19 cellular contexts compared by ENCODE assay signal in genomic region chr7:106415433-106415832, GRCh38.
"Had no signal": no experiment of that assay in that cellular context is flagged by ENCODE, and none has a peak within 500 bp of the region (broad histone marks: within the 10 kb centered on the region; RNA-seq: fewer than 3 reads in every experiment).

No MANE protein-coding gene starts in this region.

- H3K9me3 ChIP-seq: gastrocnemius medialis, uterus had no signal

- H3K4me1 ChIP-seq: uterus had no signal

- H3K36me3 ChIP-seq: gastrocnemius medialis, heart right ventricle, tibial artery, uterus had no signal

- H3K27ac ChIP-seq: coronary artery, epithelial cell of prostate, gastrocnemius medialis, tibial artery, uterus had no signal

- H3K4me3 ChIP-seq: coronary artery, gastrocnemius medialis, heart right ventricle, tibial artery, uterus had no signal

- ATAC-seq: gastrocnemius medialis, heart right ventricle, natural killer cell, right cardiac atrium had no signal

- H3K27me3 ChIP-seq: gastrocnemius medialis, heart right ventricle, tibial artery, uterus had no signal

- DNase-seq: activated CD4-positive, alpha-beta T cell treated with anti-CD3 and anti-CD28 coated beads, Interleukin-2, amount 50 U/mL, for 4 hours; activated CD4-positive, CD25-positive, alpha-beta regulatory T cell treated with anti-CD3 and anti-CD28 coated beads, Interleukin-2, amount 50 U/mL, for 72 hours; activated naive CD4-positive, alpha-beta T cell treated with anti-CD3 and anti-CD28 coated beads, Interleukin-2, amount 10 ng/mL, durations not matched to agents 7 days and 5 days; activated T-cell treated with anti-CD3 and anti-CD28 coated beads, Interleukin-2, amount 50 U/mL, for 24 hours; central memory CD4-positive, alpha-beta T cell; effector CD8-positive, alpha-beta T cell; gastrocnemius medialis; heart right ventricle; islet precursor cell; natural killer cell; nucleus accumbens; right cardiac atrium; small intestine; stimulated activated CD4-positive, alpha-beta T cell treated with anti-CD3 and anti-CD28 coated beads, Interleukin-4, amount 100 ng/mL, for 24 hours; stimulated activated naive CD4-positive, alpha-beta T cell; tibial artery; uterus had no signal
